ENCODE assay signal across 23 cellular contexts in the genomic region with DNA sequence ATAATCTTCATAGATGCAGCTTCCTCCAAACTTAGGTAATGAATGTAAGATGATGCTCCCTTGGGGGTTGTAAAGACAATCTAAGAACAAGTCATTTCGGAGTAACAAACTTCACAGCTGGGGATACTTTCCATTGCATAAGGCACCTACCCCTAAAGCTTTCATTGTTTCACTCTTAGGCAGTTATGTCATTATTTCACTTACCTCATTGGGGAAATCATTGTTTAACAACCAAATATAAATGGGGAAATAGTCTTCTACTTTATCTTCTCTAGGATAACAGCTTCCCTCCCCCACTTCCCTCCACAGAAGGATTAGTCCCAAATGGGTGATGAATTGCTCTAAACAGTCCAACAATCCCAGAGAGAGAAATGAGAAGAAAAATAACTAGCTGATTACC.
DNase-seq lines count a peak whose midpoint lies in the region; ATAC-seq and TF ChIP-seq lines count a peak whose summit lies in the region.
"Had no signal": no experiment of that assay in that cellular context is flagged by ENCODE, and none has a peak within 500 bp of the region (broad histone marks: within the 10 kb centered on the region; RNA-seq: fewer than 3 reads in every experiment).

No MANE protein-coding gene starts in this region.

- H3K27me3 ChIP-seq in ascending aorta: no peaks in the 10 kb centered on the region
- H3K27me3 ChIP-seq in mesendoderm (ENCODE audit: insufficient read depth, low read length, poor library complexity): no peaks in the 10 kb centered on the region
- H3K27me3 ChIP-seq in skeletal muscle tissue (ENCODE audit: control insufficient read depth in 3 of 3, insufficient read depth in 3 of 3, low read length in 3 of 3): no peaks in the 10 kb centered on the region
- H3K27me3 ChIP-seq: BLaER1, MG63, SJSA1 had no signal

- no peak overlapping the region for H2BK120ac ChIP-seq in mesendoderm (ENCODE audit: low read depth, low read length)

- H3K9ac ChIP-seq in mesendoderm (ENCODE audit: low read length) (no peak overlapping the region), skeletal muscle tissue (ENCODE audit: low read depth in 1 of 3, low read length in 3 of 3) (no peak overlapping the region)
- H3K9ac ChIP-seq: BLaER1 had no signal

- no peaks in the 10 kb centered on the region for H3K9me3 ChIP-seq in ascending aorta
- no peaks in the 10 kb centered on the region for H3K9me3 ChIP-seq in skeletal muscle tissue (ENCODE audit: control insufficient read depth in 3 of 3, low read length in 3 of 3)
- H3K9me3 ChIP-seq: BLaER1, MG63, SJSA1 had no signal

- WGBS in mesendoderm (ENCODE audit: extremely low coverage, insufficient coverage, low lambda C conversion rate): no CpG with 5 or more reads among the region's 1 CpG

- DNase-seq in Right ventricle myocardium superior: no peak
- DNase-seq in left cardiac atrium: no peak
- DNase-seq in ascending aorta (ENCODE audit: low spot score in 2 of 2): no peak
- DNase-seq in mesendoderm: no peak
- DNase-seq in posterior cingulate gyrus: no peak
- no peak for DNase-seq in ureter (ENCODE audit: low spot score)
- no peak for DNase-seq in NCI-H510A treated with DMSO at 0.1 percent for 48 hours (lab: John Stamatoyannopoulos, UW)
- DNase-seq: CD4-positive, alpha-beta memory T cell; DMS153; GDM1; H9; Karpas-422; MG63; NCI-H1092; NCI-H1436 treated with DMSO at 0.1 percent for 48 hours; NCI-H2029; NCI-H2171 treated with DMSO at 0.1 percent for 48 hours; NCI-H446 treated with DMSO at 0.1 percent for 48 hours; PC-9 had no signal

- H2BK5ac ChIP-seq in mesendoderm (ENCODE audit: low read length): no peak overlapping the region

- H3K4me2 ChIP-seq in mesendoderm (ENCODE audit: low read length): no peak overlapping the region
- H3K4me2 ChIP-seq: BLaER1, PC-9 had no signal

- no peak overlapping the region for H3K4me3 ChIP-seq in ascending aorta
- no peak overlapping the region for H3K4me3 ChIP-seq in mesendoderm (ENCODE audit: low read length)
- no peak overlapping the region for H3K4me3 ChIP-seq in skeletal muscle tissue (ENCODE audit: low read length in 3 of 3)
- H3K4me3 ChIP-seq: BLaER1, MG63, PC-9, SJSA1 had no signal

- H3K4ac ChIP-seq in mesendoderm (ENCODE audit: low read depth, low read length): no peak overlapping the region

- TF ChIP-seq CTCF in ascending aorta (IDR thresholded peaks at IDR 0.05): no peak

- H2AK5ac ChIP-seq in mesendoderm (ENCODE audit: low read length): no peak overlapping the region

- peak overlapping the region; percentile 31 to 37 for H3K27ac ChIP-seq in ascending aorta
- no peak overlapping the region for H3K27ac ChIP-seq in mesendoderm (ENCODE audit: low read depth, low read length)
- H3K27ac ChIP-seq in skeletal muscle tissue (ENCODE audit: low read depth, low read length): peak overlapping the region; percentile 33
- H3K27ac ChIP-seq: BLaER1, PC-9, RWPE1, SJSA1 had no signal

- H3K56ac ChIP-seq in mesendoderm (ENCODE audit: low read length): no peak overlapping the region

- H2BK15ac ChIP-seq in mesendoderm (replicated peaks; ENCODE audit: low read depth): no peak overlapping the region

- H4K8ac ChIP-seq in mesendoderm (ENCODE audit: low read depth, low read length): peak overlapping the region; percentile 86

- no peak overlapping the region for H3K18ac ChIP-seq in mesendoderm (ENCODE audit: low read length)

- intact Hi-C loops in Right ventricle myocardium superior (cut with DNase I): no loop called here
- intact Hi-C loops in left cardiac atrium (cut with DNase I): no loop called here
- intact Hi-C loops in ascending aorta (cut with DNase I): loop anchor here (2.0 kb wide), 1 partner anchor 19 kb away; no protein-coding TSS in a partner anchor
- intact Hi-C loops in posterior cingulate gyrus (cut with DNase I): no loop called here

- H3K36me3 ChIP-seq in ascending aorta: no peaks in the 10 kb centered on the region
- H3K36me3 ChIP-seq in mesendoderm (ENCODE audit: control insufficient read depth, insufficient read depth, low read length): no peaks in the 10 kb centered on the region
- no peaks in the 10 kb centered on the region for H3K36me3 ChIP-seq in skeletal muscle tissue (ENCODE audit: control insufficient read depth in 3 of 3, insufficient read depth in 3 of 3, low read length in 3 of 3)
- H3K36me3 ChIP-seq: BLaER1, MG63, SJSA1 had no signal

- peaks cover 4 to 9% of the 10 kb centered on the region in 2 donors for H3K4me1 ChIP-seq in ascending aorta
- H3K4me1 ChIP-seq in mesendoderm (ENCODE audit: control insufficient read depth, low read depth, low read length): no peaks in the 10 kb centered on the region
- H3K4me1 ChIP-seq in skeletal muscle tissue (ENCODE audit: control insufficient read depth in 3 of 3, insufficient read depth in 3 of 3, low read length in 3 of 3): peaks cover 0 to 11% (median 0%) of the 10 kb centered on the region in 3 donors
- H3K4me1 ChIP-seq: BLaER1, SJSA1 had no signal

- H3K79me1 ChIP-seq in mesendoderm (ENCODE audit: low read length): no peaks in the 10 kb centered on the region

- H3K23ac ChIP-seq in mesendoderm (ENCODE audit: low read length): no peak overlapping the region

- H4K5ac ChIP-seq in mesendoderm (ENCODE audit: low read length): no peak overlapping the region

- peak; percentile 53 for ATAC-seq in Right ventricle myocardium superior (ENCODE audit: poor library complexity)
- ATAC-seq in left cardiac atrium: no peak

- H3K79me2 ChIP-seq in mesendoderm (ENCODE audit: control insufficient read depth, insufficient read depth, low read length): no peaks in the 10 kb centered on the region
